Comparison of ENCODE assay signal across 13 cellular contexts in the genomic region with DNA sequence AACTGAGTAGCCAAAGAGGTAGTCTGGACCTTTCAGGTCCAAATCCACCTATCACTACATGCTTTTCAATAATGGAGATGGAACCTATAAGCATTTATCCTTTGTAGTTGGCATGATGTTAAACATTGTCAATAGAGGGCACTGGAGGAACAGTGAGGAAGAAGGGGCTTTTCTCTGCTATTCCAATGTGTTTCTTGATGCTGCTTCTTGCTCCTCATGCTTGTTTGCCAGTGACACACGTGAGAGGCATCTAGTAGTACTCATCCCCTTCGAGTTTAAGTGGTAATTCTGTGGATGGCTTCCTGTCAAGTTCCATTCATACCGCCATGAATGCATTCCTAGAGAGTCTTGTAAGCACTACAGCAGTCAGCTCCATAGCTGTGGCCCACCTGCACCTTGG.
DNase-seq lines count a peak whose midpoint lies in the region; ATAC-seq and TF ChIP-seq lines count a peak whose summit lies in the region.
"Had no signal": no experiment of that assay in that cellular context is flagged by ENCODE, and none has a peak within 500 bp of the region (broad histone marks: within the 10 kb centered on the region; RNA-seq: fewer than 3 reads in every experiment).

No MANE protein-coding gene starts in this region.

- no peaks in the 10 kb centered on the region for H3K9me3 ChIP-seq in CD8-positive, alpha-beta T cell (ENCODE audit: low read length)
- H3K9me3 ChIP-seq: HAP-1 had no signal

- peaks cover 4% of the 10 kb centered on the region for H3K9me3 Mint-ChIP-seq in type B pancreatic cell
- peaks cover 2% of the 10 kb centered on the region for H3K9me3 Mint-ChIP-seq in CD8-positive, alpha-beta T cell

- no peaks in the 10 kb centered on the region for H3K4me1 Mint-ChIP-seq in type B pancreatic cell (ENCODE audit: unreplicated experiment)
- H3K4me1 Mint-ChIP-seq in CD8-positive, alpha-beta T cell (ENCODE audit: low read depth): no peaks in the 10 kb centered on the region
- H3K4me1 Mint-ChIP-seq: natural killer cell had no signal

- H3K36me3 ChIP-seq in CD8-positive, alpha-beta T cell (ENCODE audit: insufficient read depth, low read length): no peaks in the 10 kb centered on the region
- H3K36me3 ChIP-seq: HAP-1 had no signal

- no peak for TF ChIP-seq CTCF in type B pancreatic cell (conservative IDR thresholded peaks at IDR 0.05)
- no peak for TF ChIP-seq CTCF in CD8-positive, alpha-beta T cell (IDR thresholded peaks at IDR 0.05)

- H3K27me3 ChIP-seq in CD8-positive, alpha-beta T cell (ENCODE audit: insufficient read depth, low read length): no peaks in the 10 kb centered on the region

- H3K27me3 Mint-ChIP-seq in type B pancreatic cell: no peaks in the 10 kb centered on the region
- no peaks in the 10 kb centered on the region for H3K27me3 Mint-ChIP-seq in CD8-positive, alpha-beta T cell (ENCODE audit: low read depth)

- no peak overlapping the region for H3K27ac ChIP-seq in CD8-positive, alpha-beta T cell (ENCODE audit: low read depth, low read length)

- intact Hi-C loops in CD8-positive, alpha-beta T cell (cut with DNase I, micrococcal nuclease): no loop called here

- peak; percentile 10 for DNase-seq in AG08395 (ENCODE audit: low spot score)
- peak; percentile 62 for DNase-seq in H4 (ENCODE audit: low spot score)
- DNase-seq in NCI-H748 treated with DMSO at 0.1 percent for 48 hours (lab: John Stamatoyannopoulos, UW): peak; percentile 44
- DNase-seq in fibroblast of peridontal ligament (ENCODE audit: extremely low read depth): peak; percentile 53
- no peak for DNase-seq in type B pancreatic cell (ENCODE audit: extremely low spot score, unreplicated experiment)
- no peak for DNase-seq in CD8-positive, alpha-beta T cell
- no peak for DNase-seq in central memory CD4-positive, alpha-beta T cell
- DNase-seq in activated T-cell treated with anti-CD3 and anti-CD28 coated beads, Interleukin-2, amount 50 U/mL, for 1 hour: no peak
- DNase-seq: activated CD4-positive, alpha-beta T cell treated with anti-CD3 and anti-CD28 coated beads for 48 hours; dermis blood vessel endothelial cell; natural killer cell; NCI-H1694 treated with DMSO at 0.1 percent for 48 hours had no signal

- no peaks in the 10 kb centered on the region for H3K36me3 Mint-ChIP-seq in type B pancreatic cell
- no peaks in the 10 kb centered on the region for H3K36me3 Mint-ChIP-seq in CD8-positive, alpha-beta T cell
- H3K36me3 Mint-ChIP-seq: natural killer cell had no signal

- no peak overlapping the region for H3K4me3 Mint-ChIP-seq in type B pancreatic cell
- no peak overlapping the region for H3K4me3 Mint-ChIP-seq in CD8-positive, alpha-beta T cell
- H3K4me3 Mint-ChIP-seq: natural killer cell had no signal

- CTCF ChIA-PET in CD8-positive, alpha-beta T cell (lab: Charles Lee): no interaction called here

- no peak for ATAC-seq in CD8-positive, alpha-beta T cell
- ATAC-seq: natural killer cell had no signal

- H3K4me3 ChIP-seq in CD8-positive, alpha-beta T cell (ENCODE audit: low read depth, low read length): no peak overlapping the region
- H3K4me3 ChIP-seq: HAP-1 had no signal

- H3K27ac Mint-ChIP-seq in type B pancreatic cell: no peak overlapping the region
- H3K27ac Mint-ChIP-seq in CD8-positive, alpha-beta T cell: no peak overlapping the region
- H3K27ac Mint-ChIP-seq: natural killer cell had no signal

- no peaks in the 10 kb centered on the region for H3K4me1 ChIP-seq in CD8-positive, alpha-beta T cell (ENCODE audit: insufficient read depth, low read length)
- H3K4me1 ChIP-seq: HAP-1 had no signal

- POLR2A ChIA-PET in CD8-positive, alpha-beta T cell (lab: Charles Lee): no interaction called here

Comparison
In these comparisons a context has a peak if more than half of its experiments do, and no peak if none do; other contexts are left out.
1. DNase-seq: peak in AG08395 (single experiment), H4 (single experiment), NCI-H748 treated with DMSO at 0.1 percent for 48 hours (single experiment) and fibroblast of peridontal ligament (single experiment); none in type B pancreatic cell (single experiment), CD8-positive, alpha-beta T cell (0 of 7), central memory CD4-positive, alpha-beta T cell (single experiment) and activated T-cell treated with anti-CD3 and anti-CD28 coated beads, Interleukin-2, amount 50 U/mL, for 1 hour (single experiment).